16 cellular contexts compared by ENCODE assay signal in genomic region chrX:31845003-31845402, GRCh38.
DNase-seq lines count a peak whose midpoint lies in the region; ATAC-seq, FAIRE-seq and TF ChIP-seq lines count a peak whose summit lies in the region.
"Had no signal": no experiment of that assay in that cellular context is flagged by ENCODE, and none has a peak within 500 bp of the region (broad histone marks: within the 10 kb centered on the region; RNA-seq: fewer than 3 reads in every experiment).

No MANE protein-coding gene starts in this region.

- H3K4me1 Mint-ChIP-seq in endothelial cell (ENCODE audit: unreplicated experiment): peaks cover 6% of the 10 kb centered on the region

- no peaks in the 10 kb centered on the region for H3K36me3 ChIP-seq in pancreas
- H3K36me3 ChIP-seq in OCI-LY7 (ENCODE audit: insufficient read depth, low read length): no peaks in the 10 kb centered on the region
- H3K36me3 ChIP-seq in tibial artery: no peaks in the 10 kb centered on the region

- H3K4me2 ChIP-seq in OCI-LY7 (ENCODE audit: low read length): no peak overlapping the region

- H3K9me3 Mint-ChIP-seq in endothelial cell (ENCODE audit: unreplicated experiment): no peaks in the 10 kb centered on the region

- H3K9me2 ChIP-seq in OCI-LY7 (ENCODE audit: insufficient read depth, low read length): no peaks in the 10 kb centered on the region

- no peaks in the 10 kb centered on the region for H3K9me3 ChIP-seq in pancreas
- H3K9me3 ChIP-seq in OCI-LY7 (ENCODE audit: low read length): no peaks in the 10 kb centered on the region
- no peaks in the 10 kb centered on the region for H3K9me3 ChIP-seq in tibial artery
- H3K9me3 ChIP-seq: Caco-2 had no signal

- H3K4me3 ChIP-seq in pancreas (no peak overlapping the region), OCI-LY7 (ENCODE audit: low read depth, low read length, poor library complexity, severe bottlenecking) (no peak overlapping the region), tibial artery (no peak overlapping the region)
- H3K4me3 ChIP-seq: GM12878, K562 had no signal

- H3K79me2 ChIP-seq in OCI-LY7 (ENCODE audit: insufficient read depth, low read depth, low read length): no peaks in the 10 kb centered on the region

- no peak overlapping the region for H2AFZ ChIP-seq in OCI-LY7 (ENCODE audit: low read length)

- no peaks in the 10 kb centered on the region for H3K27me3 ChIP-seq in pancreas
- H3K27me3 ChIP-seq in tibial artery: no peaks in the 10 kb centered on the region

- intact Hi-C loops in pancreas (cut with DNase I) (no loop called here), OCI-LY7 (cut with micrococcal nuclease; ENCODE audit: unreplicated experiment) (no loop called here), posterior vena cava (cut with DNase I) (no loop called here), tibial artery (cut with DNase I; ENCODE audit: low total_unique reads) (no loop called here)

- H3K4me1 ChIP-seq in pancreas: no peaks in the 10 kb centered on the region
- H3K4me1 ChIP-seq in OCI-LY7 (ENCODE audit: insufficient read depth, low read length, poor library complexity, severe bottlenecking): no peaks in the 10 kb centered on the region
- H3K4me1 ChIP-seq in tibial artery: peaks cover 0 to 8% (median 0%) of the 10 kb centered on the region in 4 donors

- TF ChIP-seq CTCF in pancreas (IDR thresholded peaks at IDR 0.05): no peak
- TF ChIP-seq CTCF in OCI-LY7 (conservative IDR thresholded peaks at IDR 0.05; ENCODE audit: low read length): no peak
- TF ChIP-seq CTCF in endothelial cell (IDR thresholded peaks at IDR 0.05; ENCODE audit: unreplicated experiment): no peak
- TF ChIP-seq CTCF in tibial artery (IDR thresholded peaks at IDR 0.05): no peak

- BruUV-seq in OCI-LY7 (replicated peaks; lab: Mats Ljungman, UMichigan): no TSS peak

- 77 to 100% methylated on average over 1 of the region's 1 CpG for WGBS in pancreas, 2 donors

- CTCF ChIA-PET in OCI-LY7 (lab: Charles Lee; ENCODE audit: unreplicated experiment): no interaction called here

- FAIRE-seq in colon (lab: Jason Lieb, UNC) (peak; percentile 93), pancreas (lab: Jason Lieb, UNC) (peak; percentile 63)
- FAIRE-seq: GM12878, K562 had no signal

- DNase-seq in A172 (ENCODE audit: low spot score) (peak; percentile 11), LHCN-M2 (ENCODE audit: low read depth) (peak; percentile 1), pancreas (no peak), OCI-LY7 (ENCODE audit: low spot score) (no peak), posterior vena cava (ENCODE audit: low spot score) (no peak), endothelial cell (ENCODE audit: low spot score) (no peak), tibial artery (no peak)
- DNase-seq: Caco-2, MM.1S, NCI-H1105, NCI-H187, NCI-H446, NCI-H748 treated with DMSO at 0.1 percent for 48 hours had no signal

- H4K20me1 ChIP-seq in OCI-LY7 (ENCODE audit: insufficient read depth, low read length): no peaks in the 10 kb centered on the region

- ATAC-seq in pancreas: no peak
- ATAC-seq: GM12878, K562 had no signal

- H3K4me3 Mint-ChIP-seq in endothelial cell (ENCODE audit: unreplicated experiment): no peak overlapping the region

- POLR2A ChIA-PET in OCI-LY7 (lab: Charles Lee): no interaction called here

- no peaks in the 10 kb centered on the region for H3K36me3 Mint-ChIP-seq in endothelial cell (ENCODE audit: low read depth, unreplicated experiment)

- H3K27ac ChIP-seq in pancreas: no peak overlapping the region
- H3K27ac ChIP-seq in OCI-LY7 (ENCODE audit: low read depth, low read length, poor library complexity, severe bottlenecking): no peak overlapping the region
- no peak overlapping the region for H3K27ac ChIP-seq in tibial artery

- H3K27ac Mint-ChIP-seq in endothelial cell (ENCODE audit: unreplicated experiment): no peak overlapping the region

- H3K27me3 Mint-ChIP-seq in endothelial cell (ENCODE audit: unreplicated experiment): no peaks in the 10 kb centered on the region

Comparison
In these comparisons a context has a peak if more than half of its experiments do, and no peak if none do; other contexts are left out.
1. DNase-seq: peak in A172 (single experiment) and LHCN-M2 (single experiment); none in pancreas (0 of 6), OCI-LY7 (single experiment), posterior vena cava (single experiment), endothelial cell (single experiment) and tibial artery (0 of 2).